ENCODE assay signal across 7 cellular contexts in genomic region chr16:85798901-85799496, GRCh38. TPM values are rescaled to one million over a fixed set of nuclear protein-coding genes. Genes with fewer than 3 reads are reported as not detected.
DNase-seq lines count a peak whose midpoint lies in the region; ATAC-seq, FAIRE-seq and TF ChIP-seq lines count a peak whose summit lies in the region.

No MANE protein-coding gene starts in this region.

- no peaks in the 10 kb centered on the region for H3K27me3 ChIP-seq in sigmoid colon

- peak overlapping the region; percentile 76 to 100 (median 97) for H3K4me3 ChIP-seq in sigmoid colon

- TF ChIP-seq EP300 in sigmoid colon (IDR thresholded peaks at IDR 0.05) = no peak

- DNase-seq in GM12892 (ENCODE audit: insufficient read length) (peak; percentile 73), H54 (ENCODE audit: insufficient read length, low spot score) (peak; percentile 63), M059J (ENCODE audit: low read depth) (peak; percentile 33), left ventricle myocardium superior (peak; percentile 47), sigmoid colon (no peak), NCI-H446 treated with DMSO at 0.1 percent for 48 hours (lab: John Stamatoyannopoulos, UW) (no peak)
- peak; percentile 47 for DNase-seq in activated naive CD4-positive, alpha-beta T cell treated with Interleukin-2 at 50 U/mL for 16 hours

- no peak for FAIRE-seq in GM12892 (lab: Jason Lieb, UNC)
- FAIRE-seq in H54 (lab: Jason Lieb, UNC) = no peak

- H3K9me3 ChIP-seq in sigmoid colon = no peaks in the 10 kb centered on the region

- ATAC-seq in left ventricle myocardium superior = peak; percentile 38

- H3K4me1 ChIP-seq in sigmoid colon = peaks cover 0 to 39% (median 29%) of the 10 kb centered on the region in 4 donors

- no peak for TF ChIP-seq POLR2A in GM12892 (IDR thresholded peaks at IDR 0.05; ENCODE audit: low read depth, low read length)
- TF ChIP-seq POLR2A in H54 (IDR thresholded peaks at IDR 0.05; ENCODE audit: low read depth, low read length) = no peak; the same call in 1 of the 2 replicates
- no peak for TF ChIP-seq POLR2A in sigmoid colon (IDR thresholded peaks at IDR 0.05)

- WGBS in sigmoid colon, 2 donors = 0 to 1% methylated on average over 51 of the region's 51 CpGs

- intact Hi-C loops in left ventricle myocardium superior (cut with micrococcal nuclease) = no loop called here
- intact Hi-C loops in sigmoid colon (cut with DNase I) = loop anchor here (5.0 kb wide), 1 partner anchor 47 kb away; the partner anchor contains the start of gene C16orf74

- peak overlapping the region; percentile 88 to 99 (median 94) for H3K27ac ChIP-seq in sigmoid colon

- H3K36me3 ChIP-seq in sigmoid colon = peaks cover 9 to 58% (median 25%) of the 10 kb centered on the region in 4 donors

- TF ChIP-seq CTCF in sigmoid colon (IDR thresholded peaks at IDR 0.05) = no peak

RNA-seq across cellular contexts. Expression of gene EMC8, which starts 0.3 kb away (rescaled TPM):
- polyA plus RNA-seq in GM12892 (2012; ENCODE audit: missing spikeins) = 14.5 TPM
- total RNA-seq in M059J (2014; rRNA removed; shearing (Covaris generic)) = 58.2 and 59.0 TPM in 2 replicates
- total RNA-seq in left ventricle myocardium superior = 25.4 TPM
- total RNA-seq in sigmoid colon = 10 to 100 TPM; 23.2 to 38.8 (median 28.9) TPM
- polyA plus RNA-seq in sigmoid colon = 10 to 100 TPM; 13.8 to 23.7 (median 16.0) TPM

RNA-seq across cellular contexts. Expression of gene COX4I1, which starts 0.5 kb away (rescaled TPM):
- 895 TPM for polyA plus RNA-seq in GM12892 (2012; ENCODE audit: missing spikeins)
- total RNA-seq in M059J (2014; rRNA removed; shearing (Covaris generic)) = 473 and 552 TPM in 2 replicates
- total RNA-seq in left ventricle myocardium superior = 2,116 TPM
- total RNA-seq in sigmoid colon = 100 to 1,000 TPM; 700 to 868 (median 716) TPM
- polyA plus RNA-seq in sigmoid colon = 1,000 to 10,000 TPM; 1,379 to 1,922 (median 1,756) TPM

RNA-seq across cellular contexts. Expression of gene C16orf74, which starts 48.1 kb away (rescaled TPM):
- polyA plus RNA-seq in GM12892 (2012; ENCODE audit: missing spikeins) = 5.9 TPM
- total RNA-seq in M059J (2014; rRNA removed; shearing (Covaris generic)) = 3.0 and 4.2 TPM in 2 replicates
- total RNA-seq in left ventricle myocardium superior = 1.7 TPM
- 1 to 10 TPM in 3 of 4 donors, not detected in 1; 1.1 to 8.3 (median 1.4) TPM for total RNA-seq in sigmoid colon
- 1 to 10 TPM in 2 of 3 donors, under 1 TPM in 1; 0.60 to 8.1 (median 1.4) TPM for polyA plus RNA-seq in sigmoid colon

Comparison
In these comparisons a context has a peak if more than half of its experiments do, and no peak if none do; other contexts are left out.
1. DNase-seq: peak in GM12892 (single experiment), H54 (single experiment), M059J (single experiment), activated naive CD4-positive, alpha-beta T cell treated with Interleukin-2 at 50 U/mL for 16 hours (single experiment) and left ventricle myocardium superior (single experiment); none in sigmoid colon (single experiment) and NCI-H446 treated with DMSO at 0.1 percent for 48 hours (single experiment).